ENCODE assay signal across 2 cellular contexts in the genomic region with DNA sequence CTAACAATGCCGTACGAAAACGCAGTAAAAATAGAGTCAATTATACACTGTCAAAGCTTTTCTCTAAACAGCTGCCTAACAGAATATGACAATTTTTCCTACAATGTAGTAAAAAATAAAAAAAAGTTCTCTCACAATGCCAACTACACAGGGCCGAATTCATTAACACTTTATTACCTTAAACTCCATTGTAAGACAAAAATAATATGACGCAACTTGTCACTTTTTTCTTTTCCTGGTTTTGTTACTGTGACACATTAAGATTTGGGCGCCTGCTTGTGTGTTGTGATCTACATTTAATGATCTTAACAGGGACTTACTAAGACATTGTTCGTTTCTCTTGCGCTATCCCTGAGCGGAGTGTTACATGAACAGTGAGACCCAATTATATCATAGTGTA.
TF ChIP-seq lines count a peak whose summit lies in the region.

No MANE protein-coding gene starts in this region.

TF ChIP-seq in IMR-90, 13 proteins besides CTCF, POLR2A, EP300 and RAD21 (continued from another document):
- TF ChIP-seq, protein P1, sequence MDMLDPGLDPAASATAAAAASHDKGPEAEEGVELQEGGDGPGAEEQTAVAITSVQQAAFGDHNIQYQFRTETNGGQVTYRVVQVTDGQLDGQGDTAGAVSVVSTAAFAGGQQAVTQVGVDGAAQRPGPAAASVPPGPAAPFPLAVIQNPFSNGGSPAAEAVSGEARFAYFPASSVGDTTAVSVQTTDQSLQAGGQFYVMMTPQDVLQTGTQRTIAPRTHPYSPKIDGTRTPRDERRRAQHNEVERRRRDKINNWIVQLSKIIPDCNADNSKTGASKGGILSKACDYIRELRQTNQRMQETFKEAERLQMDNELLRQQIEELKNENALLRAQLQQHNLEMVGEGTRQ (IDR thresholded peaks at IDR 0.05; ENCODE audit: low read depth, low read length) = no peak
- no peak for TF ChIP-seq MAZ (IDR thresholded peaks at IDR 0.05; ENCODE audit: borderline replicate concordance, low read depth, low read length)

TF ChIP-seq in K562, 482 proteins besides CTCF, POLR2A, EP300 and RAD21 (continued from another document):
- TF ChIP-seq ATF3 (IDR thresholded peaks at IDR 0.05) (peak; percentile 10; the same call in 1 of the 2 replicates), ATF3 (CRISPR knock-in tag; conservative IDR thresholded peaks at IDR 0.05) (no peak), ZNF586 (CRISPR knock-in tag; conservative IDR thresholded peaks at IDR 0.05) (no peak), JUNB (CRISPR knock-in tag; conservative IDR thresholded peaks at IDR 0.05) (no peak), TARDBP (IDR thresholded peaks at IDR 0.05) (no peak), PCBP2 (IDR thresholded peaks at IDR 0.05; ENCODE audit: low read depth, low read length, poor library complexity, severe bottlenecking) (no peak), RBM15 (IDR thresholded peaks at IDR 0.05; ENCODE audit: insufficient read depth, low read length) (no peak), ZBTB1 (CRISPR knock-in tag; IDR thresholded peaks at IDR 0.05; ENCODE audit: borderline replicate concordance, low read depth) (no peak), TCF3 (CRISPR knock-in tag; IDR thresholded peaks at IDR 0.05) (no peak), GABPB1 (CRISPR knock-in tag; IDR thresholded peaks at IDR 0.05) (no peak), ZNF551 (CRISPR knock-in tag; IDR thresholded peaks at IDR 0.05) (no peak), RBM39 (optimal IDR thresholded peaks at IDR 0.05; ENCODE audit: low read depth, low read length) (no peak), GTF2F1 (IDR thresholded peaks at IDR 0.05; ENCODE audit: low read depth, low read length) (no peak), MTF1 (CRISPR knock-in tag; IDR thresholded peaks at IDR 0.05; ENCODE audit: borderline replicate concordance) (no peak), CEBPG (CRISPR knock-in tag; IDR thresholded peaks at IDR 0.05) (no peak), CEBPG (tag; conservative IDR thresholded peaks at IDR 0.05 in 1 of 2, IDR thresholded peaks at IDR 0.05 in 1 of 2) (peak in 1 of 2 experiments; percentile 55; a peak in 1 of 4 replicates), TAF9B (IDR thresholded peaks at IDR 0.05; ENCODE audit: partially characterized antibody) (no peak), DDX20 (tag; IDR thresholded peaks at IDR 0.05; ENCODE audit: low read depth) (no peak)
- TF ChIP-seq, protein P2, sequence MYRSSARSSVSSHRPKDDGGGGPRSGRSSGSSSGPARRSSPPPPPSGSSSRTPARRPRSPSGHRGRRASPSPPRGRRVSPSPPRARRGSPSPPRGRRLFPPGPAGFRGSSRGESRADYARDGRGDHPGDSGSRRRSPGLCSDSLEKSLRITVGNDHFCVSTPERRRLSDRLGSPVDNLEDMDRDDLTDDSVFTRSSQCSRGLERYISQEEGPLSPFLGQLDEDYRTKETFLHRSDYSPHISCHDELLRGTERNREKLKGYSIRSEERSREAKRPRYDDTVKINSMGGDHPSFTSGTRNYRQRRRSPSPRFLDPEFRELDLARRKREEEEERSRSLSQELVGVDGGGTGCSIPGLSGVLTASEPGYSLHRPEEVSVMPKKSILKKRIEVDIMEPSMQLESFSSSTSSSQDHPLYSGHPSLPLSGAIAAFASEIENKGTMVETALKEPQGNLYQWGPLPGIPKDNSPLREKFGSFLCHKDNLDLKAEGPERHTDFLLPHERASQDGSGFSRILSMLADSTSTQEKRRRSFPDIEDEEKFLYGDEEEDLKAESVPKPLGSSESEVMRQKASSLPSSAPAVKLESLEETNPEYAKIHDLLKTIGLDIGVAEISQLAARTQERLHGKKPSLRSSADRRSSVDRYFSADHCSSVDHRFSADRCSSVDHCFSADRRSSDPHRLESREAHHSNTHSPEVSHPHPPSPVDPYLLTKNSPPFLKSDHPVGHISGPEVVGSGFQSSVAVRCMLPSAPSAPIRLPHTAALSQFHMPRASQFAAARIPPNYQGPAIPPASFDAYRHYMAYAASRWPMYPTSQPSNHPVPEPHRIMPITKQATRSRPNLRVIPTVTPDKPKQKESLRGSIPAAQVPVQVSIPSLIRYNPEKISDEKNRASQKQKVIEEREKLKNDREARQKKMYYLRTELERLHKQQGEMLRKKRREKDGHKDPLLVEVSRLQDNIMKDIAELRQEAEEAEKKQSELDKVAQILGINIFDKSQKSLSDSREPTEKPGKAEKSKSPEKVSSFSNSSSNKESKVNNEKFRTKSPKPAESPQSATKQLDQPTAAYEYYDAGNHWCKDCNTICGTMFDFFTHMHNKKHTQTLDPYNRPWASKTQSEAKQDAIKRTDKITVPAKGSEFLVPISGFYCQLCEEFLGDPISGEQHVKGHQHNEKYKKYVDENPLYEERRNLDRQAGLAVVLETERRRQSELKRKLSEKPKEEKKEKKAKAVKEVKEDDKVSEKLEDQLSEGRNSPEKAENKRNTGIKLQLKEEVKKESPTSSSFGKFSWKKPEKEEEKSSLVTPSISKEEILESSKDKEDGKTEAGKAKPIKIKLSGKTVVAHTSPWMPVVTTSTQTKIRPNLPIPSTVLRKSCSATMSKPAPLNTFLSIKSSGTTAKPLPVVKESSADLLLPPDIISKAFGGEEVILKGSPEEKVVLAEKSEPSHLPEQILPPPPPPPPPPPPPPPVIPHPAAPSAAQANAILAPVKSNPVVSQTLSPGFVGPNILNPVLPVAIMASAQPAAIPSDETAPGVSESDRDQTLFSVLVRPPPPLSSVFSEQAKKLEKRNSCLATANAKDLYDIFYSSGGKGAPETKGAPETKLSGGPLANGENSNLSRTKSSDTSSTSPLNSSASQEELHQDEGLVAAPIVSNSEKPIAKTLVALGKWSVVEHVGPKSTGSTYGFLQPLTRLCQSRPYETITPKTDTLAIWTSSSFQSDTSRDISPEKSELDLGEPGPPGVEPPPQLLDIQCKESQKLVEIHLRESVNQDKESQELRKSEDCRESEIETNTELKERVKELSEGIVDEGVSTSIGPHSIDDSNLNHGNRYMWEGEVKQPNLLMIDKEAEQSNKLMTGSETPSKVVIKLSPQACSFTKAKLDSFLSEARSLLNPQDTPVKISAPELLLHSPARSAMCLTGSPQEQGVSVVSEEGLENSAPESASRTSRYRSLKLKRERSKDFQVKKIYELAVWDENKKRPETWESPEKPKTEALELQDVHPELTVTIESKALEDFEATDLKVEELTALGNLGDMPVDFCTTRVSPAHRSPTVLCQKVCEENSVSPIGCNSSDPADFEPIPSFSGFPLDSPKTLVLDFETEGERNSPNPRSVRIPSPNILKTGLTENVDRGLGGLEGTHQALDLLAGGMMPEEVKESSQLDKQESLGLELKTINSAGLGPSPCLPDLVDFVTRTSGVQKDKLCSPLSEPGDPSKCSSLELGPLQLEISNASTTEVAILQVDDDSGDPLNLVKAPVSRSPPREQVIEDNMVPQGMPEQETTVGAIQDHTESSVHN (IDR thresholded peaks at IDR 0.05; ENCODE audit: borderline replicate concordance in 1 of 2, low read depth in 1 of 2) = no peak
TF ChIP-seq in K562: peak in this region for 2.
